15 cellular contexts compared by ENCODE assay signal in genomic region chr2:191215205-191215604, GRCh38. TPM values are rescaled to one million over a fixed set of nuclear protein-coding genes. Genes with fewer than 3 reads are reported as not detected.
DNase-seq lines count a peak whose midpoint lies in the region; ATAC-seq and TF ChIP-seq lines count a peak whose summit lies in the region.
"Had no signal": no experiment of that assay in that cellular context is flagged by ENCODE, and none has a peak within 500 bp of the region (broad histone marks: within the 10 kb centered on the region; RNA-seq: fewer than 3 reads in every experiment).

No MANE protein-coding gene starts in this region.

- intact Hi-C loops in left colon (cut with DNase I, micrococcal nuclease): no loop called here
- intact Hi-C loops in mucosa of descending colon (cut with DNase I, micrococcal nuclease): no loop called here
- intact Hi-C loops in sigmoid colon (cut with DNase I): no loop called here

- no peak for TF ChIP-seq CTCF in mucosa of descending colon (IDR thresholded peaks at IDR 0.05)
- no peak for TF ChIP-seq CTCF in sigmoid colon (IDR thresholded peaks at IDR 0.05)

- H3K4me3 ChIP-seq in mucosa of descending colon (no peak overlapping the region), sigmoid colon (no peak overlapping the region)
- H3K4me3 ChIP-seq: BLaER1 treated with 17β-estradiol and CSF1 and Interleukin-3, amounts not matched to agents 10 nM and 100 nM had no signal

- H3K27me3 ChIP-seq in sigmoid colon: no peaks in the 10 kb centered on the region
- H3K27me3 ChIP-seq: BLaER1 treated with 17β-estradiol and CSF1 and Interleukin-3, amounts not matched to agents 10 nM and 100 nM had no signal

- H3K9me3 ChIP-seq in mucosa of descending colon (peaks cover 8% of the 10 kb centered on the region), sigmoid colon (peaks cover 0 to 3% (median 0%) of the 10 kb centered on the region in 4 donors)
- H3K9me3 ChIP-seq: Caco-2 had no signal

- H3K4me1 ChIP-seq in mucosa of descending colon (ENCODE audit: low read depth) (peaks cover 17% of the 10 kb centered on the region), sigmoid colon (peaks cover 0 to 7% (median 2%) of the 10 kb centered on the region in 4 donors)

- no peak overlapping the region for H3K27ac ChIP-seq in sigmoid colon
- H3K27ac ChIP-seq: BLaER1 treated with 17β-estradiol and CSF1 and Interleukin-3, amounts not matched to agents 10 nM and 100 nM; C4-2B had no signal

- DNase-seq in DMS79 (lab: John Stamatoyannopoulos, UW) (peak; percentile 29), left colon (no peak), mucosa of descending colon (no peak), erythroblast (lab: John Stamatoyannopoulos, UW) (no peak), sigmoid colon (no peak)
- DNase-seq: 8988T; AML-193; Caco-2; Calu3; CD4-positive, alpha-beta T cell; CD8-positive, alpha-beta T cell; GF-D8 had no signal

- TF ChIP-seq EP300 in sigmoid colon (IDR thresholded peaks at IDR 0.05): no peak

- no peak for TF ChIP-seq POLR2A in erythroblast (IDR thresholded peaks at IDR 0.05; ENCODE audit: low read length)
- TF ChIP-seq POLR2A in sigmoid colon (IDR thresholded peaks at IDR 0.05): no peak

- 19 to 74% methylated on average over 1 of the region's 1 CpG for WGBS in sigmoid colon, 2 donors

- H3K36me3 ChIP-seq in mucosa of descending colon (ENCODE audit: low read depth): no peaks in the 10 kb centered on the region
- no peaks in the 10 kb centered on the region for H3K36me3 ChIP-seq in sigmoid colon
- H3K36me3 ChIP-seq: BLaER1 treated with 17β-estradiol and CSF1 and Interleukin-3, amounts not matched to agents 10 nM and 100 nM had no signal

- peak; percentile 59 for ATAC-seq in left colon
- ATAC-seq in mucosa of descending colon: peak; percentile 63
- ATAC-seq in HG03354 (IDR thresholded peaks at IDR 0.05; ENCODE audit: poor library complexity, severe bottlenecking, unreplicated experiment): no peak
- ATAC-seq: CD8-positive, alpha-beta T cell had no signal

RNA-seq across cellular contexts. Expression of gene MYO1B, which starts 30.0 kb away (rescaled TPM):
- total RNA-seq in left colon (10 to 100 TPM; 62.1 to 63.2 TPM), mucosa of descending colon (10 to 100 TPM; 35.1 to 64.8 (median 54.6) TPM), sigmoid colon (10 to 100 TPM in 1 of 4 donors, 1 to 10 TPM in 3; 6.2 to 16.3 (median 9.5) TPM)
- 10 to 100 TPM; 13.8 to 37.1 (median 14.8) TPM for polyA plus RNA-seq in sigmoid colon
